In the genomic region with DNA sequence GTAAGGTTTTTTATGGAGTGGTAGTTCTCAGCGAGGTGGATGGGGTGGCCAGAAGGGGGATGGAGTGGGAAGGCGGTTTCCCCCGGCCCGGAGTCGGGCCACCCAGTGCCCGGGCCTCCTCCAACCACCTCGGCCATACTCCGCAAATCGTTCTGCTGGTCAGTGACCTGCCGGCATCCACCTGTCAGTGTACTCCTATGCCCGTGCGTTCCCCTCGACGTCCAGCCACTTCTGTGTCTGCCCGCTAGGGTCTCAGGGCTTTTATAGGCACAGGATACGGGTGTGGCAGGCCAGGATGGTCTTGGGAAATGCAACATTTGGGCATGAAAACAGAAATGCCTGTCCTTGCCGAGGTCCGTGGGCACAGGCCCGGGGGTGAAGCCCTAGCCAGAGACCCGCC, we compare ENCODE assay signal across 15 cellular contexts. TPM values are rescaled to one million over a fixed set of nuclear protein-coding genes. Genes with fewer than 3 reads are reported as not detected.
DNase-seq lines count a peak whose midpoint lies in the region; ATAC-seq, FAIRE-seq and TF ChIP-seq lines count a peak whose summit lies in the region.
"Had no signal": no experiment of that assay in that cellular context is flagged by ENCODE, and none has a peak within 500 bp of the region (broad histone marks: within the 10 kb centered on the region; RNA-seq: fewer than 3 reads in every experiment).

No MANE protein-coding gene starts in this region.

- H3K36me3 ChIP-seq in SK-N-SH (replicated peaks in 1 of 2; ENCODE audit: control insufficient read depth in 1 of 2, insufficient read depth in 2 of 2, low read length in 1 of 2): no peaks in the 10 kb centered on the region
- H3K36me3 ChIP-seq in K562 (ENCODE audit: control insufficient read depth, insufficient read depth, low read length): no peaks in the 10 kb centered on the region
- no peaks in the 10 kb centered on the region for H3K36me3 ChIP-seq in neural progenitor cell
- H3K36me3 ChIP-seq: gastroesophageal sphincter, pancreas had no signal

- no peak overlapping the region for H3T11ph ChIP-seq in H9 (ENCODE audit: low read length)

- H3F3A ChIP-seq in SK-N-SH (replicated peaks; ENCODE audit: insufficient read depth) (no peaks in the 10 kb centered on the region), neural progenitor cell (ENCODE audit: low read depth) (peaks cover 38% of the 10 kb centered on the region)

- peak overlapping the region; percentile 56 for H2BK12ac ChIP-seq in H9 (ENCODE audit: insufficient read length, low read depth, low read length)

- H3K9me2 ChIP-seq in SK-N-SH: no peaks in the 10 kb centered on the region

- H3K14ac ChIP-seq in H9 (ENCODE audit: insufficient read depth, low read length): no peak overlapping the region

- no peak overlapping the region for H2BK20ac ChIP-seq in H9 (ENCODE audit: low read depth, low read length, poor library complexity, severe bottlenecking)

- H3K9me1 ChIP-seq in K562 (ENCODE audit: control insufficient read depth, insufficient read depth, low read length): no peaks in the 10 kb centered on the region

- no peak for FAIRE-seq in K562 (lab: Jason Lieb, UNC)
- FAIRE-seq: pancreas had no signal

- H3K9ac ChIP-seq in SK-N-SH (no peak overlapping the region), H9 (ENCODE audit: extremely low read depth, insufficient read length, low read length) (no peak overlapping the region), K562 (ENCODE audit: insufficient read depth in 1 of 2, low read depth in 2 of 2, low read length in 2 of 2) (no peak overlapping the region), neural progenitor cell (no peak overlapping the region)

- H3K4me1 ChIP-seq in SK-N-SH (ENCODE audit: control insufficient read depth in 1 of 2, insufficient read depth in 2 of 2, low read depth in 1 of 2, low read length in 1 of 2) (no peaks in the 10 kb centered on the region), H9 (ENCODE audit: insufficient read depth, low read length) (peaks cover 2% of the 10 kb centered on the region; the same call in 1 of the 2 replicates), K562 (replicated peaks in 1 of 2; ENCODE audit: control insufficient read depth in 2 of 2, insufficient read depth in 2 of 2, low read length in 2 of 2) (peaks cover 0 to 8% of the 10 kb centered on the region in 2 experiments; a peak in 2 of 5 replicates), neural progenitor cell (peaks cover 29% of the 10 kb centered on the region)
- H3K4me1 ChIP-seq: pancreas had no signal

- H4K5ac ChIP-seq in H9 (ENCODE audit: insufficient read length, low read depth, low read length): no peak overlapping the region

- H2AFZ ChIP-seq in SK-N-SH (ENCODE audit: low read depth): no peak overlapping the region
- H2AFZ ChIP-seq in H9 (ENCODE audit: low read length): no peak overlapping the region
- 0 out of 2 replicates have a peak overlapping the region, but pooled peaks have one; percentile 56 for H2AFZ ChIP-seq in K562 (ENCODE audit: low read depth, low read length)
- H2AFZ ChIP-seq in neural progenitor cell (replicated peaks): peak overlapping the region; percentile 2

- H3K9me3 ChIP-seq in SK-N-SH: no peaks in the 10 kb centered on the region
- H3K9me3 ChIP-seq in H9 (ENCODE audit: control insufficient read depth, low read depth, low read length): no peaks in the 10 kb centered on the region
- H3K9me3 ChIP-seq in K562 (replicated peaks; ENCODE audit: control insufficient read depth, insufficient read depth, low read depth, low read length): no peaks in the 10 kb centered on the region
- H3K9me3 ChIP-seq in neural progenitor cell (ENCODE audit: low read depth): no peaks in the 10 kb centered on the region
- H3K9me3 ChIP-seq: gastroesophageal sphincter, pancreas had no signal

- no peak overlapping the region for H3K4me3 ChIP-seq in SK-N-SH (ENCODE audit: low read depth in 2 of 2, low read length in 1 of 2)
- H3K4me3 ChIP-seq in K562: no peak overlapping the region
- H3K4me3 ChIP-seq in neural progenitor cell: peak overlapping the region; percentile 27
- H3K4me3 ChIP-seq: gastroesophageal sphincter, pancreas had no signal

- H3K27me3 Mint-ChIP-seq in H9 (ENCODE audit: low read depth) (peaks cover 71% of the 10 kb centered on the region), neural progenitor cell (ENCODE audit: insufficient read depth, low read depth) (peaks cover 27% of the 10 kb centered on the region)

- H3K23me2 ChIP-seq in H9 (ENCODE audit: insufficient read length, low read depth, low read length, poor library complexity, severe bottlenecking): peaks cover 3% of the 10 kb centered on the region

- H3K23ac ChIP-seq in H9 (ENCODE audit: insufficient read length, low read depth, low read length): no peak overlapping the region

- no peak overlapping the region for H4K8ac ChIP-seq in H9 (replicated peaks; ENCODE audit: insufficient read length, low read depth, low read length)

- no peak overlapping the region for H2BK15ac ChIP-seq in H9 (ENCODE audit: low read depth, low read length)

- ATAC-seq in SK-N-SH treated with all-trans-retinoic acid at 6 μM for 48 hours: peak; percentile 23
- ATAC-seq in K562: no peak
- no peak for ATAC-seq in HG03175 (IDR thresholded peaks at IDR 0.05; ENCODE audit: unreplicated experiment)
- ATAC-seq in GM21526 (IDR thresholded peaks at IDR 0.05; ENCODE audit: low FRiP score, unreplicated experiment): no peak
- ATAC-seq: gastroesophageal sphincter had no signal

- intact Hi-C loops in K562 (cut with micrococcal nuclease): loop anchor here (10.0 kb wide), 1 partner anchor 219 kb away; no protein-coding TSS in a partner anchor

- H2BK120ac ChIP-seq in H9 (ENCODE audit: low read depth, low read length, poor library complexity, severe bottlenecking): no peak overlapping the region

- no peaks in the 10 kb centered on the region; a peak in 1 of 5 replicates for H3K9me3 Mint-ChIP-seq in H9
- H3K9me3 Mint-ChIP-seq in neural progenitor cell: no peaks in the 10 kb centered on the region

- peak overlapping the region; percentile 36 for H3K18ac ChIP-seq in H9 (ENCODE audit: insufficient read length, low read depth, low read length)

- H3K36me3 Mint-ChIP-seq in H9 (ENCODE audit: insufficient read depth in 1 of 3, low read depth in 3 of 3) (no peaks in the 10 kb centered on the region), neural progenitor cell (no peaks in the 10 kb centered on the region)

- H4K20me1 ChIP-seq in SK-N-SH (ENCODE audit: insufficient read depth) (no peaks in the 10 kb centered on the region), H9 (ENCODE audit: control insufficient read depth, insufficient read depth, insufficient read length) (no peaks in the 10 kb centered on the region), K562 (replicated peaks; ENCODE audit: control insufficient read depth, insufficient read depth, low read length) (no peaks in the 10 kb centered on the region), neural progenitor cell (ENCODE audit: low read depth) (peaks cover 5% of the 10 kb centered on the region)

- no peaks in the 10 kb centered on the region for H3K79me1 ChIP-seq in H9 (ENCODE audit: insufficient read depth, low read depth, low read length, poor library complexity, severe bottlenecking)

- H3K4me3 Mint-ChIP-seq in H9 (peak overlapping the region in 1 of 2 experiments; percentile 57; a peak in 3 of 5 replicates), neural progenitor cell (no peak overlapping the region)

- no peak overlapping the region for H2BK5ac ChIP-seq in H9 (ENCODE audit: insufficient read length, low read length)

- POLR2A ChIA-PET in SK-N-SH (lab: Yijun Ruan, JAX): no interaction called here
- POLR2A ChIA-PET in K562 (lab: Yijun Ruan, JAX): no interaction called here

- CTCF ChIA-PET in SK-N-SH (lab: Yijun Ruan, JAX): interaction anchor here (0.9 to 17.9 kb wide), 11 partner anchors 9 to 96 kb away, joined by 3 to 502 read pairs (median 3); a partner anchor contains a TSS
- CTCF ChIA-PET in K562 (lab: Yijun Ruan, JAX; ENCODE audit: low intra/inter-chr PET ratio): interaction anchor here (3.1 kb wide), 1 partner anchor 88 kb away, joined by 41 read pairs; no protein-coding TSS in a partner anchor

- TF ChIP-seq RAD21 in SK-N-SH (IDR thresholded peaks at IDR 0.05; ENCODE audit: low read length): no peak
- no peak for TF ChIP-seq RAD21 in K562 (CRISPR knock-in tag; conservative IDR thresholded peaks at IDR 0.05 in 1 of 2, IDR thresholded peaks at IDR 0.05 in 1 of 2)

- H3K4me2 ChIP-seq in SK-N-SH: no peak overlapping the region
- peak overlapping the region; percentile 30 for H3K4me2 ChIP-seq in H9 (ENCODE audit: insufficient read depth, insufficient read length, low read length)
- H3K4me2 ChIP-seq in K562 (ENCODE audit: insufficient read depth, low read length): no peak overlapping the region
- peak overlapping the region; percentile 60 for H3K4me2 ChIP-seq in neural progenitor cell

- DNase-seq in SK-N-SH: no peak
- peak; percentile 77 for DNase-seq in H9
- DNase-seq in K562 (ENCODE audit: extremely low read depth in 1 of 4, low spot score in 3 of 4): no peak
- peak; percentile 40 for DNase-seq in neural progenitor cell (ENCODE audit: low spot score)
- DNase-seq in NCI-H2196 treated with DMSO at 0.1 percent for 48 hours (lab: John Stamatoyannopoulos, UW; ENCODE audit: unreplicated experiment): no peak
- DNase-seq: midbrain, NCI-H187, NCI-H510A treated with DMSO at 0.1 percent for 48 hours, pancreas had no signal

- BruUV-seq in K562 (replicated peaks; lab: Mats Ljungman, UMichigan): no TSS peak

- no peak for TF ChIP-seq CTCF in SK-N-SH (IDR thresholded peaks at IDR 0.05)
- no peak for TF ChIP-seq CTCF in H9 (conservative IDR thresholded peaks at IDR 0.05)
- no peak for TF ChIP-seq CTCF in K562 (IDR thresholded peaks at IDR 0.05 in 2 of 3, conservative IDR thresholded peaks at IDR 0.05 in 1 of 3; ENCODE audit: insufficient read depth in 2 of 3, low read depth in 1 of 3, low read length in 3 of 3)
- TF ChIP-seq CTCF in neural progenitor cell (IDR thresholded peaks at IDR 0.05): no peak

- H3K79me2 ChIP-seq in SK-N-SH (ENCODE audit: insufficient read depth) (no peaks in the 10 kb centered on the region), H9 (ENCODE audit: insufficient read depth, low read length) (no peaks in the 10 kb centered on the region), K562 (ENCODE audit: control insufficient read depth, insufficient read depth, low read length) (no peaks in the 10 kb centered on the region), neural progenitor cell (ENCODE audit: low read depth) (no peaks in the 10 kb centered on the region)

- 9% methylated on average over 12 of the region's 20 CpGs for WGBS in SK-N-SH (ENCODE audit: low lambda C conversion rate)
- WGBS in H9 (ENCODE audit: extremely low coverage, insufficient read length, low lambda C conversion rate): no CpG with 5 or more reads among the region's 20 CpGs
- 46% methylated on average over 11 of the region's 20 CpGs for WGBS in K562 (ENCODE audit: insufficient coverage, low coverage, missing lambda C conversion rate)

- H3K56ac ChIP-seq in H9 (ENCODE audit: insufficient read length, low read depth, low read length): no peak overlapping the region

- H2AK5ac ChIP-seq in H9 (ENCODE audit: insufficient read length, low read length): no peak overlapping the region

- peaks cover 32 to 50% of the 10 kb centered on the region in 2 experiments for H3K4me1 Mint-ChIP-seq in H9
- H3K4me1 Mint-ChIP-seq in neural progenitor cell: peaks cover 51% of the 10 kb centered on the region

- in situ Hi-C loops in K562 (cut with MboI): loop anchor here (5.0 kb wide), 1 partner anchor 82 kb away; no protein-coding TSS in a partner anchor

- no peak overlapping the region for H4K91ac ChIP-seq in H9 (ENCODE audit: insufficient read length, low read depth, low read length)

- H3K27me3 ChIP-seq in SK-N-SH (ENCODE audit: insufficient read depth) (peaks cover 88% of the 10 kb centered on the region), H9 (ENCODE audit: insufficient read depth, low read length) (no peaks in the 10 kb centered on the region), K562 (ENCODE audit: control insufficient read depth in 2 of 2, insufficient read depth in 2 of 2, low read length in 2 of 2) (peaks cover 7 to 23% of the 10 kb centered on the region in 2 experiments), neural progenitor cell (peaks cover 41% of the 10 kb centered on the region)
- H3K27me3 ChIP-seq: pancreas had no signal

- no peak for TF ChIP-seq POLR2A in K562 (conservative IDR thresholded peaks at IDR 0.05)

- peak overlapping the region in 1 of 3 experiments; percentile 82; a peak in 2 of 7 replicates for H3K27ac Mint-ChIP-seq in H9
- peak overlapping the region; percentile 72 for H3K27ac Mint-ChIP-seq in neural progenitor cell

- no peak for TF ChIP-seq EP300 in SK-N-SH (IDR thresholded peaks at IDR 0.05; ENCODE audit: borderline replicate concordance in 1 of 2, low read depth in 1 of 2, low read length in 1 of 2)
- no peak for TF ChIP-seq EP300 in K562 (IDR thresholded peaks at IDR 0.05; ENCODE audit: low read length)

- H3K4ac ChIP-seq in H9 (ENCODE audit: low read depth, low read length): no peak overlapping the region; the same call in 1 of the 2 replicates

- no peak overlapping the region for H3K27ac ChIP-seq in SK-N-SH (ENCODE audit: low read depth in 2 of 2, low read length in 1 of 2)
- H3K27ac ChIP-seq in H9 (ENCODE audit: insufficient read length, low read depth, low read length): no peak overlapping the region
- no peak overlapping the region for H3K27ac ChIP-seq in K562 (ENCODE audit: extremely low read depth, low read depth, low read length)
- no peak overlapping the region for H3K27ac ChIP-seq in neural progenitor cell
- H3K27ac ChIP-seq: 22Rv1, epithelial cell of prostate, gastroesophageal sphincter, pancreas had no signal

RNA-seq across cellular contexts. Expression of a gene that starts 19.3 kb away (rescaled TPM):
- polyA plus RNA-seq in SK-N-SH (2012; rRNA removed) (not detected in 2 replicates), K562 (2011; rRNA removed) (not detected in 2 replicates), K562 (2014; fragmentation: Illumina TruSeq; extraction: Trizol) (not detected in 2 replicates), K562 (2014; fragmentation: Nextera tagmentation; extraction: Ambion mirVana) (not detected), K562 (2014; rRNA removed) (not detected in 2 replicates)
- not detected in 2 replicates for polyA plus RNA-seq in SK-N-SH (2012; cell fraction: cytosol; rRNA removed)
- polyA plus RNA-seq in SK-N-SH (2012; cell fraction: nucleus; rRNA removed): not detected in 2 replicates
- total RNA-seq in H9 (2021) (not detected in 2 replicates), K562 (2014; rRNA removed) (not detected in 2 replicates), K562 (2014; rRNA removed; fragmentation: Illumina TruSeq; extraction: Trizol) (not detected in 2 replicates), K562 (2015; rRNA removed; fragmentation: Illumina TruSeq; extraction: Trizol) (not detected in 2 replicates), K562 (2021) (0.29 TPM in 1 of 2 replicates, not detected in the other), neural progenitor cell (ENCODE audit: low replicate concordance) (not detected in 2 replicates)
- not detected in 2 replicates for total RNA-seq in K562 (2011; cell fraction: chromatin; rRNA removed; ENCODE audit: low replicate concordance)
- total RNA-seq in K562 (2011; cell fraction: nucleolus; rRNA removed): not detected in 2 replicates
- total RNA-seq in K562 (2011; cell fraction: nucleoplasm; rRNA removed): not detected in 2 replicates
- polyA plus RNA-seq in K562 (2011; cell fraction: cytosol; rRNA removed): 0.04 TPM in 1 of 2 replicates, not detected in the other
- 0.21 TPM in 1 of 2 replicates, not detected in the other for polyA plus RNA-seq in K562 (2011; cell fraction: nucleus; rRNA removed)
- polyA plus RNA-seq in K562 (2012): not detected in 2 replicates
- polyA minus RNA-seq in K562 (2011; rRNA and poly(A)+ RNA removed): not detected in 2 replicates
- polyA minus RNA-seq in K562 (2011; cell fraction: cytosol; rRNA and poly(A)+ RNA removed): not detected in 2 replicates
- polyA minus RNA-seq in K562 (2011; cell fraction: nucleus; rRNA and poly(A)+ RNA removed): not detected in 2 replicates

RNA-seq across cellular contexts. Expression of a gene that starts 45.3 kb away (rescaled TPM):
- 2.0 and 2.1 TPM in 2 replicates for polyA plus RNA-seq in SK-N-SH (2012; rRNA removed)
- 0.46 and 0.73 TPM in 2 replicates for polyA plus RNA-seq in SK-N-SH (2012; cell fraction: cytosol; rRNA removed)
- polyA plus RNA-seq in SK-N-SH (2012; cell fraction: nucleus; rRNA removed): 14.5 and 19.7 TPM in 2 replicates
- 5.2 and 5.9 TPM in 2 replicates for total RNA-seq in H9 (2021)
- 1.4 and 3.8 TPM in 2 replicates for total RNA-seq in K562 (2011; cell fraction: chromatin; rRNA removed; ENCODE audit: low replicate concordance)
- 2.1 and 3.0 TPM in 2 replicates for total RNA-seq in K562 (2011; cell fraction: nucleolus; rRNA removed)
- 1.3 and 1.6 TPM in 2 replicates for total RNA-seq in K562 (2011; cell fraction: nucleoplasm; rRNA removed)
- 0.45 and 1.00 TPM in 2 replicates for total RNA-seq in K562 (2014; rRNA removed)
- total RNA-seq in K562 (2014; rRNA removed; fragmentation: Illumina TruSeq; extraction: Trizol): 0.11 TPM in 1 of 2 replicates, not detected in the other
- total RNA-seq in K562 (2015; rRNA removed; fragmentation: Illumina TruSeq; extraction: Trizol): 0.14 and 0.41 TPM in 2 replicates
- total RNA-seq in K562 (2021): 0.58 and 0.78 TPM in 2 replicates
- polyA plus RNA-seq in K562 (2011; rRNA removed): 1.0 and 2.5 TPM in 2 replicates
- polyA plus RNA-seq in K562 (2011; cell fraction: cytosol; rRNA removed): 2.6 and 3.2 TPM in 2 replicates
- 7.7 and 11.1 TPM in 2 replicates for polyA plus RNA-seq in K562 (2011; cell fraction: nucleus; rRNA removed)
- polyA plus RNA-seq in K562 (2012): 0.68 and 1.1 TPM in 2 replicates
- 0.15 and 0.40 TPM in 2 replicates for polyA plus RNA-seq in K562 (2014; fragmentation: Illumina TruSeq; extraction: Trizol)
- polyA plus RNA-seq in K562 (2014; fragmentation: Nextera tagmentation; extraction: Ambion mirVana): not detected
- 0.64 and 2.3 TPM in 2 replicates for polyA plus RNA-seq in K562 (2014; rRNA removed)
- polyA minus RNA-seq in K562 (2011; rRNA and poly(A)+ RNA removed): 0.24 and 0.56 TPM in 2 replicates
- polyA minus RNA-seq in K562 (2011; cell fraction: cytosol; rRNA and poly(A)+ RNA removed): 1.3 TPM in 1 of 2 replicates, not detected in the other
- 1.2 and 2.7 TPM in 2 replicates for polyA minus RNA-seq in K562 (2011; cell fraction: nucleus; rRNA and poly(A)+ RNA removed)
- total RNA-seq in neural progenitor cell (ENCODE audit: low replicate concordance): 3.1 and 4.4 TPM in 2 replicates

RNA-seq across cellular contexts. Expression of a gene that starts 53.9 kb away (rescaled TPM):
- polyA plus RNA-seq in SK-N-SH (2012; rRNA removed) (not detected in 2 replicates), K562 (2011; rRNA removed) (0.04 and 0.46 TPM in 2 replicates), K562 (2014; fragmentation: Illumina TruSeq; extraction: Trizol) (not detected in 2 replicates), K562 (2014; fragmentation: Nextera tagmentation; extraction: Ambion mirVana) (not detected), K562 (2014; rRNA removed) (0.05 TPM in 1 of 2 replicates, not detected in the other)
- not detected in 2 replicates for polyA plus RNA-seq in SK-N-SH (2012; cell fraction: cytosol; rRNA removed)
- polyA plus RNA-seq in SK-N-SH (2012; cell fraction: nucleus; rRNA removed): not detected in 2 replicates
- total RNA-seq in H9 (2021) (not detected in 2 replicates), K562 (2014; rRNA removed) (not detected in 2 replicates), K562 (2014; rRNA removed; fragmentation: Illumina TruSeq; extraction: Trizol) (not detected in 2 replicates), K562 (2015; rRNA removed; fragmentation: Illumina TruSeq; extraction: Trizol) (0.11 TPM in 1 of 2 replicates, not detected in the other), K562 (2021) (not detected in 2 replicates), neural progenitor cell (ENCODE audit: low replicate concordance) (not detected in 2 replicates)
- not detected in 2 replicates for total RNA-seq in K562 (2011; cell fraction: chromatin; rRNA removed; ENCODE audit: low replicate concordance)
- 0.50 TPM in 1 of 2 replicates, not detected in the other for total RNA-seq in K562 (2011; cell fraction: nucleolus; rRNA removed)
- not detected in 2 replicates for total RNA-seq in K562 (2011; cell fraction: nucleoplasm; rRNA removed)
- polyA plus RNA-seq in K562 (2011; cell fraction: cytosol; rRNA removed): 0.07 and 0.24 TPM in 2 replicates
- 0.18 and 0.20 TPM in 2 replicates for polyA plus RNA-seq in K562 (2011; cell fraction: nucleus; rRNA removed)
- polyA plus RNA-seq in K562 (2012): 0.15 TPM in 1 of 2 replicates, not detected in the other
- not detected in 2 replicates for polyA minus RNA-seq in K562 (2011; rRNA and poly(A)+ RNA removed)
- polyA minus RNA-seq in K562 (2011; cell fraction: cytosol; rRNA and poly(A)+ RNA removed): not detected in 2 replicates
- not detected in 2 replicates for polyA minus RNA-seq in K562 (2011; cell fraction: nucleus; rRNA and poly(A)+ RNA removed)

Comparison
In these comparisons a context has a peak if more than half of its experiments do, and no peak if none do; other contexts are left out.
1. DNase-seq: peak in H9 (single experiment) and neural progenitor cell (single experiment); none in SK-N-SH (single experiment), K562 (0 of 4) and NCI-H2196 treated with DMSO at 0.1 percent for 48 hours (single experiment).
2. H2AFZ ChIP-seq: peak in K562 (single experiment) and neural progenitor cell (single experiment); none in SK-N-SH (single experiment) and H9 (single experiment).
3. H3K4me2 ChIP-seq: peak in H9 (single experiment) and neural progenitor cell (single experiment); none in SK-N-SH (single experiment) and K562 (single experiment).